Comparison of ENCODE assay signal across 8 cellular contexts in the genomic region with DNA sequence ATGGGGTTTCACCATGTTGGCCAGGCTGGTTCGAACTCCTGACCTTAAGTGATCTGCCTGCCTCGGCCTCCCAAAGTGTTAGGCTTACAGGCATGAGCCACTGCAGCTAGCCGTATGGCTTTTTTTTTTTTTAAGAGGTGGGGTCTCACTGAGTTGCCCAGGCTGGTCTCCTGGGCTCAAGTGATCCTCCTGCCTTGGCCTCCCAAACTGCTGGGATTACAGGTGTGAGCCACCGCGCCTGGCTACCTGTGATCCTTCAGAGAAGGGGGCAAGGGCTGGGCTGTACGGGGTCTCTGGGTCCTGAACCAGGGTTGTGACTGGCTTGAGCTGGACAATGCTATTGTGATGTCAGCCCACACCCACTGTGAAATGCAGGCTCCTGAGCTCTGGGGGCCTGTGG. TPM values are rescaled to one million over a fixed set of nuclear protein-coding genes. Genes with fewer than 3 reads are reported as not detected.
A peak's percentile ranks its signal among the peaks of the same experiment; 100 is the strongest.
DNase-seq lines count a peak whose midpoint lies in the region; ATAC-seq and TF ChIP-seq lines count a peak whose summit lies in the region.

Gene RNF151 (plus strand): TSS at position 397 of the 400 bp plus-strand sequence. CDS start 26 bp downstream, outside the sequence.

- no peak for TF ChIP-seq EP300 in neural cell (conservative IDR thresholded peaks at IDR 0.05; ENCODE audit: poor library complexity, severe bottlenecking)

- peak within 1 kb of the TSS; percentile 93 for H3K9ac ChIP-seq in Loucy (ENCODE audit: low read depth, low read length, poor library complexity, severe bottlenecking)
- peak within 1 kb of the TSS; percentile 89 for H3K9ac ChIP-seq in neural cell (ENCODE audit: low read length)

- H4K20me1 ChIP-seq in Loucy (ENCODE audit: insufficient read depth, low read length, poor library complexity, severe bottlenecking), result peaks cover 24% of the 10 kb centered on the region
- H4K20me1 ChIP-seq in neural cell (ENCODE audit: insufficient read depth), result no peaks in the 10 kb centered on the region

- H3K27me3 ChIP-seq in BJ (ENCODE audit: control insufficient read depth, insufficient read depth, low read length) (no peaks in the 10 kb centered on the region), Loucy (ENCODE audit: insufficient read depth, low read length, poor library complexity, severe bottlenecking) (peaks cover 9% of the 10 kb centered on the region), ectodermal cell (ENCODE audit: control insufficient read depth, insufficient read depth, low read length, poor library complexity, severe bottlenecking) (no peaks in the 10 kb centered on the region), neural cell (ENCODE audit: insufficient read depth, low read depth, low read length) (no peaks in the 10 kb centered on the region)

- ATAC-seq in GM21423 (IDR thresholded peaks at IDR 0.05; ENCODE audit: unreplicated experiment), result no peak
- no peak for ATAC-seq in HG03108 (IDR thresholded peaks at IDR 0.05; ENCODE audit: unreplicated experiment)

- H2AFZ ChIP-seq in Loucy (ENCODE audit: low read length) (no peak within 1 kb of the TSS), neural cell (ENCODE audit: low read depth, low read length) (no peak within 1 kb of the TSS)

- CTCF ChIA-PET in BJ (lab: Yijun Ruan, JAX), result no interaction called here

- no peak for DNase-seq in BJ (ENCODE audit: low read depth)
- no peak for DNase-seq in middle frontal gyrus (ENCODE audit: extremely low spot score, low spot score)
- DNase-seq in posterior vena cava (ENCODE audit: low spot score), result no peak

- H3K4me3 ChIP-seq in BJ (ENCODE audit: low read depth, low read length), result peak within 1 kb of the TSS; percentile 92
- peak within 1 kb of the TSS; percentile 85 for H3K4me3 ChIP-seq in Loucy (ENCODE audit: low read length, poor library complexity, severe bottlenecking)
- peak within 1 kb of the TSS; percentile 90 for H3K4me3 ChIP-seq in ectodermal cell (ENCODE audit: insufficient read depth, low read depth, low read length)
- H3K4me3 ChIP-seq in neural cell (ENCODE audit: low read length), result peak within 1 kb of the TSS; percentile 88

- intact Hi-C loops in posterior vena cava (cut with DNase I), result no loop called here

- H3K9me2 ChIP-seq in Loucy (replicated peaks; ENCODE audit: low read depth, low read length) (no peaks in the 10 kb centered on the region), neural cell (ENCODE audit: insufficient read depth, low read length) (no peaks in the 10 kb centered on the region)

- H3K79me2 ChIP-seq in Loucy (ENCODE audit: insufficient read depth, low read length) (peaks cover 43% of the 10 kb centered on the region), neural cell (replicated peaks; ENCODE audit: insufficient read depth, low read length) (peaks cover 12% of the 10 kb centered on the region)

- TF ChIP-seq CTCF in BJ (IDR thresholded peaks at IDR 0.05; ENCODE audit: insufficient read depth, low read depth, low read length), result no peak
- TF ChIP-seq CTCF in Loucy (conservative IDR thresholded peaks at IDR 0.05; ENCODE audit: low read length), result no peak
- TF ChIP-seq CTCF in neural cell (IDR thresholded peaks at IDR 0.05; ENCODE audit: poor library complexity, severe bottlenecking), result no peak

- H3K4me1 ChIP-seq in Loucy (ENCODE audit: insufficient read depth, low read length, poor library complexity, severe bottlenecking) (peaks cover 6% of the 10 kb centered on the region), ectodermal cell (ENCODE audit: control insufficient read depth, insufficient read depth, low read length) (peaks cover 16% of the 10 kb centered on the region)

- H3K27ac ChIP-seq in ectodermal cell (ENCODE audit: insufficient read depth, low read depth, low read length, poor library complexity, severe bottlenecking) (no peak within 1 kb of the TSS), neural cell (ENCODE audit: low read length) (peak within 1 kb of the TSS; percentile 80)

- H3K36me3 ChIP-seq in BJ (ENCODE audit: control insufficient read depth, insufficient read depth, low read length) (peaks cover 12% of the 10 kb centered on the region), Loucy (ENCODE audit: insufficient read depth, low read length) (peaks cover 16% of the 10 kb centered on the region; the same call in 1 of the 2 replicates), ectodermal cell (ENCODE audit: control insufficient read depth, insufficient read depth, low read length) (peaks cover 5% of the 10 kb centered on the region), neural cell (ENCODE audit: insufficient read depth, low read length) (no peaks in the 10 kb centered on the region)

- WGBS in ectodermal cell, 2 experiments, result 93 to 94% methylated on average over 6 of the region's 6 CpGs

- H3K9me3 ChIP-seq in Loucy (ENCODE audit: insufficient read depth, low read depth, low read length), result no peaks in the 10 kb centered on the region
- H3K9me3 ChIP-seq in ectodermal cell (ENCODE audit: control insufficient read depth, low read length), result no peaks in the 10 kb centered on the region
- H3K9me3 ChIP-seq in neural cell (ENCODE audit: low read length), result no peaks in the 10 kb centered on the region

- H3F3A ChIP-seq in Loucy (ENCODE audit: low read depth) (peaks cover 3% of the 10 kb centered on the region; the same call in 1 of the 2 replicates), neural cell (ENCODE audit: insufficient read depth, low read length, poor library complexity, severe bottlenecking) (no peaks in the 10 kb centered on the region)

- POLR2A ChIA-PET in BJ (lab: Charles Lee), result no interaction called here

- H3K4me2 ChIP-seq in Loucy (ENCODE audit: low read depth, low read length, poor library complexity, severe bottlenecking) (peak within 1 kb of the TSS; percentile 79), neural cell (ENCODE audit: low read length) (peak within 1 kb of the TSS; percentile 80)

- no peak for TF ChIP-seq RAD21 in neural cell (conservative IDR thresholded peaks at IDR 0.05)

TF ChIP-seq in neural cell, 6 proteins besides CTCF, POLR2A, EP300 and RAD21:
- TF ChIP-seq MXI1 (conservative IDR thresholded peaks at IDR 0.05; ENCODE audit: poor library complexity, severe bottlenecking), result no peak
- TF ChIP-seq POLR2AphosphoS5 (IDR thresholded peaks at IDR 0.05), result no peak
- no peak for TF ChIP-seq EZH2 (IDR thresholded peaks at IDR 0.05; ENCODE audit: borderline replicate concordance, insufficient read depth, low read length, poor library complexity, severe bottlenecking)
TF ChIP-seq in neural cell: peak in this region for 0.

RNA-seq across cellular contexts. Expression of gene RNF151, which starts in this region (rescaled TPM):
- not detected in 2 replicates for polyA plus RNA-seq in BJ (2011; rRNA removed)
- not detected in 2 replicates for polyA minus RNA-seq in BJ (2011; rRNA and poly(A)+ RNA removed)
- not detected for polyA plus RNA-seq in ectodermal cell (2013, experiment 1 of 4)
- polyA plus RNA-seq in ectodermal cell (2013, experiment 2 of 4), result not detected
- not detected for polyA plus RNA-seq in ectodermal cell (2013, experiment 3 of 4)
- polyA plus RNA-seq in ectodermal cell (2013, experiment 4 of 4), result not detected
- polyA plus RNA-seq in neural cell, result not detected in 2 replicates
- not detected in 2 replicates for polyA minus RNA-seq in neural cell
- total RNA-seq in posterior vena cava, result not detected
